Comparison of ENCODE assay signal across 1 cellular context in the genomic region with DNA sequence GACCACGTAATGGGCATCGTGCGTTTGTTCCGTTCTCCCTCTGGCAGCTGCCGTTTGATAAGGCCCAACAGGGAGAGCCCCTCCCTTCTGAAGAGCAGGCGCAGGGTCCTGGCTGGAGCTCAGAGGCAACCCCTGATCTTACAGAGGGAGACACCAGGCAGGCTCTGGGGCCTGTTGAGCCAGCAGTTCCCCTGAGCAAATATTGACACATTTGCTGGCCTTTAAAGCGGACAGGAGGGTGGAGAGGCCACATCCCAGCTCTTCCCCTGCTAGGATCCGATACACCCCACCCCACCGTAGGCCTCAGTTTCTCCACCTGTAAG.
TF ChIP-seq lines count a peak whose summit lies in the region.

No MANE protein-coding gene starts in this region.

TF ChIP-seq in A549, 52 proteins besides CTCF, POLR2A, EP300 and RAD21 (continued from another document):
- TF ChIP-seq, protein P1, sequence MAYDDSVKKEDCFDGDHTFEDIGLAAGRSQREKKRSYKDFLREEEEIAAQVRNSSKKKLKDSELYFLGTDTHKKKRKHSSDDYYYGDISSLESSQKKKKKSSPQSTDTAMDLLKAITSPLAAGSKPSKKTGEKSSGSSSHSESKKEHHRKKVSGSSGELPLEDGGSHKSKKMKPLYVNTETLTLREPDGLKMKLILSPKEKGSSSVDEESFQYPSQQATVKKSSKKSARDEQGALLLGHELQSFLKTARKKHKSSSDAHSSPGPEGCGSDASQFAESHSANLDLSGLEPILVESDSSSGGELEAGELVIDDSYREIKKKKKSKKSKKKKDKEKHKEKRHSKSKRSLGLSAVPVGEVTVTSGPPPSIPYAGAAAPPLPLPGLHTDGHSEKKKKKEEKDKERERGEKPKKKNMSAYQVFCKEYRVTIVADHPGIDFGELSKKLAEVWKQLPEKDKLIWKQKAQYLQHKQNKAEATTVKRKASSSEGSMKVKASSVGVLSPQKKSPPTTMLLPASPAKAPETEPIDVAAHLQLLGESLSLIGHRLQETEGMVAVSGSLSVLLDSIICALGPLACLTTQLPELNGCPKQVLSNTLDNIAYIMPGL (CRISPR knock-in tag; IDR thresholded peaks at IDR 0.05; ENCODE audit: borderline replicate concordance): no peak
- TF ChIP-seq HOXB5 (CRISPR knock-in tag; IDR thresholded peaks at IDR 0.05): 0 out of 2 replicates have a peak, but pooled peaks have one; percentile 27
